8 cellular contexts compared by ENCODE assay signal in genomic region chr19:52689804-52690394, GRCh38. TPM values are rescaled to one million over a fixed set of nuclear protein-coding genes. Genes with fewer than 3 reads are reported as not detected.
A peak's percentile ranks its signal among the peaks of the same experiment; 100 is the strongest.
DNase-seq lines count a peak whose midpoint lies in the region; ATAC-seq and TF ChIP-seq lines count a peak whose summit lies in the region.

No MANE protein-coding gene starts in this region.

- peak overlapping the region; percentile 80 for H3K4me3 ChIP-seq in AG09309 (ENCODE audit: control insufficient read depth, low read depth, low read length)
- H3K4me3 ChIP-seq in HUES6 (ENCODE audit: low read depth, low read length) = peak overlapping the region; percentile 86
- peak overlapping the region; percentile 99 for H3K4me3 ChIP-seq in endodermal cell (ENCODE audit: low read length)
- H3K4me3 ChIP-seq in mucosa of rectum (ENCODE audit: low read length in 2 of 2) = peak overlapping the region; percentile 74 to 95

- peak overlapping the region; percentile 42; the same call in 1 of the 2 replicates for H3K27ac ChIP-seq in HUES6 (ENCODE audit: low read depth, low read length)
- peak overlapping the region; percentile 64 for H3K27ac ChIP-seq in endodermal cell (ENCODE audit: low read depth, low read length)
- H3K27ac ChIP-seq in mucosa of rectum (ENCODE audit: low read depth in 2 of 2, low read length in 2 of 2) = peak overlapping the region; percentile 76 to 81

- H3K4me3 Mint-ChIP-seq in activated CD4-positive, alpha-beta memory T cell treated with anti-CD3 and anti-CD28 coated beads, Interleukin-2, amount 10 ng/mL, durations not matched to agents 7 days and 5 days = peak overlapping the region; percentile 94
- H3K4me3 Mint-ChIP-seq in endodermal cell = peak overlapping the region; percentile 79
- peak overlapping the region; percentile 90 for H3K4me3 Mint-ChIP-seq in stimulated activated naive CD8-positive, alpha-beta T cell treated with anti-CD3 and anti-CD28 coated beads, Interleukin-15, Interleukin-2, amounts not matched to agents 100 ng/mL and 50 ng/mL, for 24 hours

- WGBS in endodermal cell (ENCODE audit: insufficient coverage in 1 of 2, insufficient read length in 1 of 2), 2 experiments = 0 to 1% methylated on average over 11 to 29 of the region's 35 CpGs

- POLR2A ChIA-PET in activated CD4-positive, alpha-beta memory T cell treated with anti-CD3 and anti-CD28 coated beads, Interleukin-2, amount 10 ng/mL, durations not matched to agents 7 days and 5 days (lab: Charles Lee) = no interaction called here

- H3K27ac Mint-ChIP-seq in activated CD4-positive, alpha-beta memory T cell treated with anti-CD3 and anti-CD28 coated beads, Interleukin-2, amount 10 ng/mL, durations not matched to agents 7 days and 5 days = peak overlapping the region; percentile 97
- peak overlapping the region; percentile 92 for H3K27ac Mint-ChIP-seq in endodermal cell
- H3K27ac Mint-ChIP-seq in stimulated activated naive CD8-positive, alpha-beta T cell treated with anti-CD3 and anti-CD28 coated beads, Interleukin-15, Interleukin-2, amounts not matched to agents 100 ng/mL and 50 ng/mL, for 24 hours = peak overlapping the region; percentile 82

- no peaks in the 10 kb centered on the region for H3K27me3 ChIP-seq in HUES6 (ENCODE audit: control insufficient read depth, insufficient read depth, low read length)
- no peaks in the 10 kb centered on the region for H3K27me3 ChIP-seq in endodermal cell (ENCODE audit: control insufficient read depth, insufficient read depth, low read length, poor library complexity, severe bottlenecking)
- H3K27me3 ChIP-seq in mucosa of rectum (ENCODE audit: control insufficient read depth in 2 of 2, insufficient read depth in 2 of 2, low read length in 2 of 2) = no peaks in the 10 kb centered on the region

- H3K9me3 ChIP-seq in HUES6 (ENCODE audit: control insufficient read depth, insufficient read depth, low read depth, low read length) (no peaks in the 10 kb centered on the region; the same call in 1 of the 2 replicates), endodermal cell (ENCODE audit: control insufficient read depth, low read length) (peaks cover 11% of the 10 kb centered on the region), mucosa of rectum (ENCODE audit: control insufficient read depth in 2 of 2, low read length in 2 of 2) (no peaks in the 10 kb centered on the region)

- peak; percentile 37 for ATAC-seq in GM19438 (IDR thresholded peaks at IDR 0.05; ENCODE audit: low read depth, unreplicated experiment)

- H3K9ac ChIP-seq in HUES6 (ENCODE audit: low read length) (peak overlapping the region; percentile 88), endodermal cell (ENCODE audit: extremely low read depth, low read length, poor library complexity, severe bottlenecking) (peak overlapping the region; percentile 92), mucosa of rectum (ENCODE audit: low read depth in 1 of 2, low read length in 2 of 2) (peak overlapping the region; percentile 57 to 72)

- H3K4me1 Mint-ChIP-seq in activated CD4-positive, alpha-beta memory T cell treated with anti-CD3 and anti-CD28 coated beads, Interleukin-2, amount 10 ng/mL, durations not matched to agents 7 days and 5 days = peaks cover 37% of the 10 kb centered on the region
- H3K4me1 Mint-ChIP-seq in endodermal cell = peaks cover 24% of the 10 kb centered on the region
- peaks cover 41% of the 10 kb centered on the region for H3K4me1 Mint-ChIP-seq in stimulated activated naive CD8-positive, alpha-beta T cell treated with anti-CD3 and anti-CD28 coated beads, Interleukin-15, Interleukin-2, amounts not matched to agents 100 ng/mL and 50 ng/mL, for 24 hours (ENCODE audit: low read depth)

- H3K4me1 ChIP-seq in HUES6 (ENCODE audit: control insufficient read depth, insufficient read depth, low read length) (peaks cover 9% of the 10 kb centered on the region; the same call in 1 of the 2 replicates), endodermal cell (ENCODE audit: control insufficient read depth, insufficient read depth, low read length) (peaks cover 9% of the 10 kb centered on the region), mucosa of rectum (ENCODE audit: control insufficient read depth in 2 of 2, insufficient read depth in 2 of 2, low read length in 2 of 2) (peaks cover 7 to 8% of the 10 kb centered on the region in 2 donors)

- H3K36me3 Mint-ChIP-seq in activated CD4-positive, alpha-beta memory T cell treated with anti-CD3 and anti-CD28 coated beads, Interleukin-2, amount 10 ng/mL, durations not matched to agents 7 days and 5 days (ENCODE audit: low read depth) = peaks cover 46% of the 10 kb centered on the region
- H3K36me3 Mint-ChIP-seq in endodermal cell (ENCODE audit: low read depth) = peaks cover 15% of the 10 kb centered on the region
- peaks cover 19% of the 10 kb centered on the region for H3K36me3 Mint-ChIP-seq in stimulated activated naive CD8-positive, alpha-beta T cell treated with anti-CD3 and anti-CD28 coated beads, Interleukin-15, Interleukin-2, amounts not matched to agents 100 ng/mL and 50 ng/mL, for 24 hours (ENCODE audit: low read depth)

- TF ChIP-seq CTCF in AG09309 (IDR thresholded peaks at IDR 0.05; ENCODE audit: control insufficient read depth, insufficient read depth, low read depth, low read length, missing control alignments) = no peak
- no peak for TF ChIP-seq CTCF in endodermal cell (conservative IDR thresholded peaks at IDR 0.05)

- no peaks in the 10 kb centered on the region for H3K27me3 Mint-ChIP-seq in activated CD4-positive, alpha-beta memory T cell treated with anti-CD3 and anti-CD28 coated beads, Interleukin-2, amount 10 ng/mL, durations not matched to agents 7 days and 5 days
- no peaks in the 10 kb centered on the region for H3K27me3 Mint-ChIP-seq in endodermal cell (ENCODE audit: insufficient read depth)
- no peaks in the 10 kb centered on the region for H3K27me3 Mint-ChIP-seq in stimulated activated naive CD8-positive, alpha-beta T cell treated with anti-CD3 and anti-CD28 coated beads, Interleukin-15, Interleukin-2, amounts not matched to agents 100 ng/mL and 50 ng/mL, for 24 hours

- H3K36me3 ChIP-seq in HUES6 (ENCODE audit: control insufficient read depth, insufficient read depth, low read length) (no peaks in the 10 kb centered on the region; the same call in 1 of the 2 replicates), endodermal cell (ENCODE audit: control insufficient read depth, insufficient read depth, low read length) (peaks cover 6% of the 10 kb centered on the region), mucosa of rectum (ENCODE audit: control insufficient read depth in 2 of 2, insufficient read depth in 2 of 2, low read length in 2 of 2) (no peaks in the 10 kb centered on the region)

- H3K9me3 Mint-ChIP-seq in activated CD4-positive, alpha-beta memory T cell treated with anti-CD3 and anti-CD28 coated beads, Interleukin-2, amount 10 ng/mL, durations not matched to agents 7 days and 5 days = peaks cover 10% of the 10 kb centered on the region
- peaks cover 7% of the 10 kb centered on the region for H3K9me3 Mint-ChIP-seq in endodermal cell
- peaks cover 4% of the 10 kb centered on the region for H3K9me3 Mint-ChIP-seq in stimulated activated naive CD8-positive, alpha-beta T cell treated with anti-CD3 and anti-CD28 coated beads, Interleukin-15, Interleukin-2, amounts not matched to agents 100 ng/mL and 50 ng/mL, for 24 hours

- DNase-seq in AG09309 (ENCODE audit: low read depth) (no peak), endodermal cell (peak; percentile 80), COR-L47 (lab: John Stamatoyannopoulos, UW) (no peak)
- peak; percentile 39 for DNase-seq in activated CD4-positive, alpha-beta memory T cell treated with anti-CD3 and anti-CD28 coated beads, Interleukin-2, amount 10 ng/mL, durations not matched to agents 7 days and 5 days

- CTCF ChIA-PET in activated CD4-positive, alpha-beta memory T cell treated with anti-CD3 and anti-CD28 coated beads, Interleukin-2, amount 10 ng/mL, durations not matched to agents 7 days and 5 days (lab: Charles Lee) = no interaction called here

RNA-seq across cellular contexts. Expression of gene ZNF611, which starts 44.9 kb away (rescaled TPM):
- total RNA-seq in activated CD4-positive, alpha-beta memory T cell treated with anti-CD3 and anti-CD28 coated beads, Interleukin-2, amount 10 ng/mL, durations not matched to agents 7 days and 5 days = 10 to 100 TPM; 26.6 TPM
- 100 to 1,000 TPM in 1 of 2 donors, 10 to 100 TPM in 1; 96.9 to 136 TPM for total RNA-seq in endodermal cell
- 12.4 TPM for polyA plus RNA-seq in endodermal cell (2013, experiment 1 of 2)
- 15.0 TPM for polyA plus RNA-seq in endodermal cell (2013, experiment 2 of 2)

RNA-seq across cellular contexts. Expression of gene ZNF83, which starts 51.7 kb away (rescaled TPM):
- total RNA-seq in activated CD4-positive, alpha-beta memory T cell treated with anti-CD3 and anti-CD28 coated beads, Interleukin-2, amount 10 ng/mL, durations not matched to agents 7 days and 5 days = 10 to 100 TPM; 49.1 to 49.7 TPM
- total RNA-seq in endodermal cell = 10 to 100 TPM; 59.0 to 88.7 TPM
- 62.8 TPM for polyA plus RNA-seq in endodermal cell (2013, experiment 1 of 2)
- 60.8 TPM for polyA plus RNA-seq in endodermal cell (2013, experiment 2 of 2)

Comparison
In these comparisons a context has a peak if more than half of its experiments do, and no peak if none do; other contexts are left out.
1. DNase-seq: peak in activated CD4-positive, alpha-beta memory T cell treated with anti-CD3 and anti-CD28 coated beads, Interleukin-2, amount 10 ng/mL, durations not matched to agents 7 days and 5 days (single experiment) and endodermal cell (single experiment); none in AG09309 (single experiment) and COR-L47 (single experiment).
2. Peak in every context shown above with its lines, with median percentiles within 50 percentile points of each other: H3K4me3 ChIP-seq, H3K27ac ChIP-seq, H3K9ac ChIP-seq, H3K27ac Mint-ChIP-seq and H3K4me3 Mint-ChIP-seq.